Comparison of ENCODE assay signal across 8 cellular contexts in the genomic region with DNA sequence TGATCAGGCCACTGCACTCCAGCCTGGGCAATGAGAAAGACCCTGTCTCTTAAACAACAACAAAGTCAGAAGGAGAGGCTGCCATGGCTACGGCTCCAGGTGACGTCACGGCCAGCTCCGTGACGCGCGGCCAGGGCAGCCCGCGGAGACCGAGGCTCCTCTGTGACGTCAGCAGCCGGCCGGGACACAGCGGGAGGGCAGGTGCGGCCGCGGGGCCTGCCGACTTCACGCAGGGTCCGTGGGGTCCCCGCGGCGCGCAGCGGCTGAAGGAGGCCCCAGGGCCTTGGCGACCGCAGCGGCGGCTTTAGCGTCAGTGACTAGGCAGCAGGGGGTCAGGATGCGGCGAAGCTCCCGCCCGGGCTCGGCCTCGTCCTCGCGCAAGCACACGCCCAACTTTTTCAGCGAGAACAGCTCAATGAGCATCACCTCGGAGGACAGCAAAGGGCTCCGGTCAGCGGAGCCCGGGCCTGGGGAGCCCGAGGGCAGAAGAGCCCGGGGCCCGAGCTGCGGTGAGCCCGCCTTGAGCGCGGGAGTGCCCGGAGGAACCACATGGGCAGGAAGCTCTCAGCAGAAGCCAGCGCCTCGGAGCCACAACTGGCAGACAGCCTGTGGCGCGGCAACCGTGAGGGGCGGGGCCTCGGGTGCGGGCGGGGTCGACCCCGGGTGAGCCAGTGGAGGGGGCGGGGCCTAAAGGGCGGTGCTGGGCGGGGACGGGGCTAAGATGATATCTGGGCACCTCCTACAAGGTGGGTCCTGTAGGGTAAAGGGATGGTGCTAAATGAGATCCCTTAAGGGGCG. TPM values are rescaled to one million over a fixed set of nuclear protein-coding genes. Genes with fewer than 3 reads are reported as not detected.
DNase-seq lines count a peak whose midpoint lies in the region; ATAC-seq and TF ChIP-seq lines count a peak whose summit lies in the region.

A gene with protein sequence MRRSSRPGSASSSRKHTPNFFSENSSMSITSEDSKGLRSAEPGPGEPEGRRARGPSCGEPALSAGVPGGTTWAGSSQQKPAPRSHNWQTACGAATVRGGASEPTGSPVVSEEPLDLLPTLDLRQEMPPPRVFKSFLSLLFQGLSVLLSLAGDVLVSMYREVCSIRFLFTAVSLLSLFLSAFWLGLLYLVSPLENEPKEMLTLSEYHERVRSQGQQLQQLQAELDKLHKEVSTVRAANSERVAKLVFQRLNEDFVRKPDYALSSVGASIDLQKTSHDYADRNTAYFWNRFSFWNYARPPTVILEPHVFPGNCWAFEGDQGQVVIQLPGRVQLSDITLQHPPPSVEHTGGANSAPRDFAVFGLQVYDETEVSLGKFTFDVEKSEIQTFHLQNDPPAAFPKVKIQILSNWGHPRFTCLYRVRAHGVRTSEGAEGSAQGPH (plus strand): TSS at position 163 of the 798 bp plus-strand sequence. CDS start 175 bp downstream, at position 338.

- no peaks in the 10 kb centered on the region for H3K9me3 ChIP-seq in CD4-positive, CD25-positive, alpha-beta regulatory T cell (ENCODE audit: control insufficient read depth in 2 of 2, low read length in 2 of 2)
- H3K9me3 ChIP-seq in endodermal cell (ENCODE audit: control insufficient read depth, low read length) = no peaks in the 10 kb centered on the region

- peak within 1 kb of the TSS; percentile 55 for H3K9ac ChIP-seq in endodermal cell (ENCODE audit: extremely low read depth, low read length, poor library complexity, severe bottlenecking)

- H3K4me1 ChIP-seq in CD4-positive, CD25-positive, alpha-beta regulatory T cell (ENCODE audit: control insufficient read depth, insufficient read depth, low read length, poor library complexity, severe bottlenecking) = peaks cover 42% of the 10 kb centered on the region
- no peaks in the 10 kb centered on the region for H3K4me1 ChIP-seq in endodermal cell (ENCODE audit: control insufficient read depth, insufficient read depth, low read length)

- H3K4me1 Mint-ChIP-seq in CD4-positive, CD25-positive, alpha-beta regulatory T cell = peaks cover 3 to 41% (median 19%) of the 10 kb centered on the region in 4 donors
- peaks cover 8% of the 10 kb centered on the region for H3K4me1 Mint-ChIP-seq in endodermal cell

- no peaks in the 10 kb centered on the region for H3K27me3 ChIP-seq in CD4-positive, CD25-positive, alpha-beta regulatory T cell (ENCODE audit: control insufficient read depth, insufficient read depth, low read length)
- H3K27me3 ChIP-seq in HL-60 (ENCODE audit: insufficient read depth, poor library complexity, severe bottlenecking) (no peaks in the 10 kb centered on the region), endodermal cell (ENCODE audit: control insufficient read depth, insufficient read depth, low read length, poor library complexity, severe bottlenecking) (peaks cover 10% of the 10 kb centered on the region)

- 2 to 3% methylated on average over 31 to 68 of the region's 68 CpGs for WGBS in endodermal cell (ENCODE audit: insufficient coverage in 1 of 2, insufficient read length in 1 of 2), 2 experiments

- no peaks in the 10 kb centered on the region for H3K27me3 Mint-ChIP-seq in CD4-positive, CD25-positive, alpha-beta regulatory T cell
- H3K27me3 Mint-ChIP-seq in endodermal cell (ENCODE audit: insufficient read depth) = peaks cover 41% of the 10 kb centered on the region

- H3K27ac ChIP-seq in CD4-positive, CD25-positive, alpha-beta regulatory T cell (ENCODE audit: insufficient read depth, low read length, poor library complexity, severe bottlenecking) = peak within 1 kb of the TSS; percentile 99
- H3K27ac ChIP-seq in HL-60 (replicated peaks) = peak within 1 kb of the TSS; percentile 96
- peak within 1 kb of the TSS; percentile 82 for H3K27ac ChIP-seq in endodermal cell (ENCODE audit: low read depth, low read length)

- peak within 1 kb of the TSS; percentile 26 for H3K4me3 ChIP-seq in CD4-positive, CD25-positive, alpha-beta regulatory T cell (ENCODE audit: low read depth, low read length)
- H3K4me3 ChIP-seq in HL-60 (replicated peaks; ENCODE audit: insufficient read depth, low read length) (peak within 1 kb of the TSS; percentile 48), endodermal cell (ENCODE audit: low read length) (peak within 1 kb of the TSS; percentile 81)

- H3K9me3 Mint-ChIP-seq in CD4-positive, CD25-positive, alpha-beta regulatory T cell = no peaks in the 10 kb centered on the region
- no peaks in the 10 kb centered on the region for H3K9me3 Mint-ChIP-seq in endodermal cell

- peak within 1 kb of the TSS; percentile 92 to 98 (median 98) for H3K27ac Mint-ChIP-seq in CD4-positive, CD25-positive, alpha-beta regulatory T cell
- peak within 1 kb of the TSS; percentile 96 for H3K27ac Mint-ChIP-seq in endodermal cell

- no peaks in the 10 kb centered on the region for H3K36me3 Mint-ChIP-seq in CD4-positive, CD25-positive, alpha-beta regulatory T cell
- H3K36me3 Mint-ChIP-seq in endodermal cell (ENCODE audit: low read depth) = no peaks in the 10 kb centered on the region

- ATAC-seq in CD4-positive, CD25-positive, alpha-beta regulatory T cell (ENCODE audit: low read depth in 2 of 2) = peak; percentile 89 to 91
- peak; percentile 66 for ATAC-seq in GM19463 (IDR thresholded peaks at IDR 0.05; ENCODE audit: unreplicated experiment)

- H3K4me3 Mint-ChIP-seq in CD4-positive, CD25-positive, alpha-beta regulatory T cell = peak within 1 kb of the TSS; percentile 87 to 92 (median 89)
- H3K4me3 Mint-ChIP-seq in endodermal cell = peak within 1 kb of the TSS; percentile 70

- peak; percentile 100 for DNase-seq in CD4-positive, CD25-positive, alpha-beta regulatory T cell
- peak; percentile 99 to 100 for DNase-seq in HL-60 (ENCODE audit: low read depth in 1 of 2, low spot score in 1 of 2)
- peak; percentile 99 for DNase-seq in NOMO-1 treated with DMSO at 0.1 percent for 48 hours (lab: John Stamatoyannopoulos, UW; ENCODE audit: unreplicated experiment)
- DNase-seq in activated CD8-positive, alpha-beta memory T cell treated with anti-CD3 and anti-CD28 coated beads, Interleukin-2, amount 50 U/mL, for 24 hours (ENCODE audit: extremely low read depth) = peak; percentile 98
- no peak for DNase-seq in endodermal cell
- peak; percentile 98 for DNase-seq in midbrain (lab: John Stamatoyannopoulos, UW)
- DNase-seq in stimulated activated CD8-positive, alpha-beta memory T cell treated with anti-CD3 and anti-CD28 coated beads, Interleukin-15, amount 100 ng/mL, for 48 hours (ENCODE audit: low read depth in 2 of 2) = peak; percentile 100

- TF ChIP-seq CTCF in HL-60 (IDR thresholded peaks at IDR 0.05; ENCODE audit: insufficient read depth, low read length) (no peak), endodermal cell (conservative IDR thresholded peaks at IDR 0.05) (no peak)

- H3K36me3 ChIP-seq in CD4-positive, CD25-positive, alpha-beta regulatory T cell (ENCODE audit: control insufficient read depth, insufficient read depth, low read length) = no peaks in the 10 kb centered on the region
- H3K36me3 ChIP-seq in endodermal cell (ENCODE audit: control insufficient read depth, insufficient read depth, low read length) = peaks cover under 1% of the 10 kb centered on the region

RNA-seq across cellular contexts. Expression of the gene that starts here (rescaled TPM):
- total RNA-seq in CD4-positive, CD25-positive, alpha-beta regulatory T cell = 21.8 TPM
- 1 to 10 TPM in 1 of 4 donors, under 1 TPM in 3; 0.11 to 1.2 (median 0.34) TPM for polyA plus RNA-seq in CD4-positive, CD25-positive, alpha-beta regulatory T cell
- total RNA-seq in endodermal cell = 1 to 10 TPM; 1.7 to 3.5 TPM
- polyA plus RNA-seq in endodermal cell (2013, experiment 1 of 2) = 5.4 TPM
- polyA plus RNA-seq in endodermal cell (2013, experiment 2 of 2) = 4.2 TPM

Comparison
In these comparisons a context has a peak if more than half of its experiments do, and no peak if none do; other contexts are left out.
1. H3K4me3 ChIP-seq: peak in every context shown above with its lines; median percentile 81 in endodermal cell; 48 in HL-60; 26 in CD4-positive, CD25-positive, alpha-beta regulatory T cell.